In genomic region chr18:36613069-36613468, GRCh38 we compare ENCODE assay signal across 25 cellular contexts.
"Had no signal": no experiment of that assay in that cellular context is flagged by ENCODE, and none has a peak within 500 bp of the region (broad histone marks: within the 10 kb centered on the region; RNA-seq: fewer than 3 reads in every experiment).

No MANE protein-coding gene starts in this region.

- DNase-seq: activated CD4-positive, alpha-beta T cell treated with anti-CD3 and anti-CD28 coated beads for 48 hours; activated CD4-positive, alpha-beta T cell treated with anti-CD3 and anti-CD28 coated beads, Interleukin-2, amount 50 U/mL, for 4 hours; activated CD8-positive, alpha-beta memory T cell treated with anti-CD3 and anti-CD28 coated beads, Interleukin-2, amount 10 ng/mL, durations not matched to agents 7 days and 5 days; activated effector memory CD4-positive, alpha-beta T cell treated with anti-CD3 and anti-CD28 coated beads, Interleukin-2, amount 50 U/mL, for 16 hours; activated naive CD4-positive, alpha-beta T cell treated with Interleukin-2 at 50 U/mL for 16 hours; activated naive CD8-positive, alpha-beta T cell treated with anti-CD3 and anti-CD28 coated beads, Interleukin-2, amount 50 U/mL, for 24 hours; activated T-cell treated with anti-CD3 and anti-CD28 coated beads, Interleukin-2, amount 50 U/mL, for 24 hours; amniotic stem cell; body of pancreas; cerebellar nuclear complex; Kasumi-1; NCI-H1105 treated with DMSO at 0.1 percent for 48 hours; NCI-H1436 treated with DMSO at 0.1 percent for 48 hours; NCI-H187; NCI-H2081; NCI-H510A treated with DMSO at 0.1 percent for 48 hours; NCI-H69; Peyer's patch; SHP77 treated with DMSO at 0.1 percent for 48 hours had no signal

- ATAC-seq: activated CD4-positive, CD25-positive, alpha-beta regulatory T cell treated with anti-CD3 and anti-CD28 coated beads, Interleukin-2, amount 50 U/mL, for 24 hours; activated CD8-positive, alpha-beta memory T cell treated with anti-CD3 and anti-CD28 coated beads, Interleukin-2, amount 10 ng/mL, durations not matched to agents 7 days and 5 days; activated naive CD4-positive, alpha-beta T cell treated with anti-CD3 and anti-CD28 coated beads, Interleukin-2, amount 50 U/mL, for 72 hours; activated naive CD8-positive, alpha-beta T cell treated with anti-CD3 and anti-CD28 coated beads, Interleukin-2, amount 50 U/mL, for 24 hours; body of pancreas had no signal

- H3K9me3 Mint-ChIP-seq: activated naive CD8-positive, alpha-beta T cell treated with anti-CD3 and anti-CD28 coated beads, Interleukin-2, amount 50 U/mL, for 24 hours; activated T-cell treated with anti-CD3 and anti-CD28 coated beads, Interleukin-2, amount 50 U/mL, for 24 hours; activated T-helper 1 cell treated with anti-CD3 and anti-CD28 coated beads, Interleukin-12 subunit alpha, Interleukin-12 subunit beta, Interleukin-2, Interleukin-4 antibody, amounts not matched to agents 30 ng/mL and 10 ng/mL and 1 ng/mL, durations not matched to agents 14 hours and 24 hours and 36 hours; T-helper 1 cell treated with Interleukin-12 subunit alpha and Interleukin-12 subunit beta and Interleukin-4 antibody, amounts not matched to agents 30 μg/mL and 1 μg/mL, for 36 hours had no signal

- H3K4me3 ChIP-seq: ascending aorta, body of pancreas, Peyer's patch had no signal

- H3K27me3 ChIP-seq: ascending aorta, body of pancreas, Peyer's patch had no signal

- H3K27me3 Mint-ChIP-seq: activated naive CD8-positive, alpha-beta T cell treated with anti-CD3 and anti-CD28 coated beads, Interleukin-2, amount 50 U/mL, for 24 hours; activated T-cell treated with anti-CD3 and anti-CD28 coated beads, Interleukin-2, amount 50 U/mL, for 24 hours had no signal

- H3K4me3 Mint-ChIP-seq: activated CD8-positive, alpha-beta memory T cell treated with anti-CD3 and anti-CD28 coated beads, Interleukin-2, amount 10 ng/mL, durations not matched to agents 7 days and 5 days; activated naive CD8-positive, alpha-beta T cell treated with anti-CD3 and anti-CD28 coated beads, Interleukin-2, amount 50 U/mL, for 24 hours; activated T-cell treated with anti-CD3 and anti-CD28 coated beads, Interleukin-2, amount 50 U/mL, for 24 hours; activated T-helper 1 cell treated with anti-CD3 and anti-CD28 coated beads, Interleukin-12 subunit alpha, Interleukin-12 subunit beta, Interleukin-2, Interleukin-4 antibody, amounts not matched to agents 30 ng/mL and 10 ng/mL and 1 ng/mL, durations not matched to agents 14 hours and 24 hours and 36 hours; T-helper 1 cell treated with Interleukin-12 subunit alpha and Interleukin-12 subunit beta and Interleukin-4 antibody, amounts not matched to agents 30 μg/mL and 1 μg/mL, for 36 hours had no signal

- H3K9me3 ChIP-seq: ascending aorta, body of pancreas, Peyer's patch had no signal

- H3K4me1 ChIP-seq: ascending aorta, body of pancreas had no signal

- H3K27ac Mint-ChIP-seq: activated CD8-positive, alpha-beta memory T cell treated with anti-CD3 and anti-CD28 coated beads, Interleukin-2, amount 10 ng/mL, durations not matched to agents 7 days and 5 days; activated naive CD4-positive, alpha-beta T cell treated with anti-CD3 and anti-CD28 coated beads, Interleukin-2, amount 50 U/mL, for 72 hours; activated naive CD8-positive, alpha-beta T cell treated with anti-CD3 and anti-CD28 coated beads, Interleukin-2, amount 50 U/mL, for 24 hours; activated T-cell treated with anti-CD3 and anti-CD28 coated beads, Interleukin-2, amount 50 U/mL, for 24 hours; activated T-helper 1 cell treated with anti-CD3 and anti-CD28 coated beads, Interleukin-12 subunit alpha, Interleukin-12 subunit beta, Interleukin-2, Interleukin-4 antibody, amounts not matched to agents 30 ng/mL and 10 ng/mL and 1 ng/mL, durations not matched to agents 14 hours and 24 hours and 36 hours; T-helper 1 cell treated with Interleukin-12 subunit alpha and Interleukin-12 subunit beta and Interleukin-4 antibody, amounts not matched to agents 30 μg/mL and 1 μg/mL, for 36 hours had no signal

- H3K36me3 Mint-ChIP-seq: activated CD8-positive, alpha-beta memory T cell treated with anti-CD3 and anti-CD28 coated beads, Interleukin-2, amount 10 ng/mL, durations not matched to agents 7 days and 5 days; activated naive CD4-positive, alpha-beta T cell treated with anti-CD3 and anti-CD28 coated beads, Interleukin-2, amount 50 U/mL, for 72 hours had no signal

- H3K27ac ChIP-seq: ascending aorta, body of pancreas, Peyer's patch, RWPE1 had no signal

- H3K36me3 ChIP-seq: Peyer's patch had no signal

- H3K4me1 Mint-ChIP-seq: activated CD8-positive, alpha-beta memory T cell treated with anti-CD3 and anti-CD28 coated beads, Interleukin-2, amount 10 ng/mL, durations not matched to agents 7 days and 5 days; activated naive CD8-positive, alpha-beta T cell treated with anti-CD3 and anti-CD28 coated beads, Interleukin-2, amount 50 U/mL, for 24 hours had no signal
